ENCODE assay signal across 8 cellular contexts in genomic region chr10:63083904-63084689, GRCh38. TPM values are rescaled to one million over a fixed set of nuclear protein-coding genes. Genes with fewer than 3 reads are reported as not detected.
DNase-seq lines count a peak whose midpoint lies in the region; ATAC-seq and TF ChIP-seq lines count a peak whose summit lies in the region.

No MANE protein-coding gene starts in this region.

- peaks cover 3 to 12% of the 10 kb centered on the region in 2 donors for H3K27me3 Mint-ChIP-seq in CD8-positive, alpha-beta memory T cell
- H3K27me3 Mint-ChIP-seq in neural crest cell (ENCODE audit: low read depth), result no peaks in the 10 kb centered on the region

- H3K9me3 ChIP-seq in CD8-positive, alpha-beta memory T cell (ENCODE audit: low read length), result no peaks in the 10 kb centered on the region
- H3K9me3 ChIP-seq in transverse colon, result no peaks in the 10 kb centered on the region

- no peak for TF ChIP-seq POLR2A in transverse colon (IDR thresholded peaks at IDR 0.05)

- TF ChIP-seq EP300 in transverse colon (IDR thresholded peaks at IDR 0.05; ENCODE audit: low read depth), result no peak

- H3K4me1 ChIP-seq in CD8-positive, alpha-beta memory T cell (ENCODE audit: insufficient read depth, low read length), result no peaks in the 10 kb centered on the region
- no peaks in the 10 kb centered on the region for H3K4me1 ChIP-seq in transverse colon

- CTCF ChIA-PET in CD8-positive, alpha-beta memory T cell (lab: Charles Lee), result interaction anchor here (0.7 to 3.3 kb wide), 13 partner anchors 9 to 646 kb away, joined by 3 to 23 read pairs (median 4); no protein-coding TSS in a partner anchor

- intact Hi-C loops in transverse colon (cut with DNase I; ENCODE audit: low total_unique reads), result loop anchor here (10.0 kb wide), 1 partner anchor 489 kb away; no protein-coding TSS in a partner anchor

- H3K4me1 Mint-ChIP-seq in CD8-positive, alpha-beta memory T cell, result no peaks in the 10 kb centered on the region
- H3K4me1 Mint-ChIP-seq in neural crest cell, result peaks cover 22% of the 10 kb centered on the region

- no peak overlapping the region for H3K27ac ChIP-seq in CD8-positive, alpha-beta memory T cell (ENCODE audit: low read depth, low read length)
- peak overlapping the region in 1 of 4 donors; percentile 18 for H3K27ac ChIP-seq in transverse colon

- H3K36me3 ChIP-seq in CD8-positive, alpha-beta memory T cell (ENCODE audit: insufficient read depth, low read length), result no peaks in the 10 kb centered on the region
- H3K36me3 ChIP-seq in transverse colon, result no peaks in the 10 kb centered on the region

- peak; percentile 95 for ATAC-seq in GM19351 (IDR thresholded peaks at IDR 0.05; ENCODE audit: unreplicated experiment)

- in situ Hi-C loops in transverse colon (cut with MboI; ENCODE audit: low pct_ligation_motif_present in 1 of 4, low pct_unique_long_range_greater_than_20kb in 1 of 4, low sequenced_read_pairs in 3 of 4), result loop anchor here (10.0 to 25.0 kb wide), 3 partner anchors 489 to 647 kb away; no protein-coding TSS in a partner anchor

- POLR2A ChIA-PET in CD8-positive, alpha-beta memory T cell (lab: Charles Lee), result no interaction called here

- 15 to 17% methylated on average over 5 to 7 of the region's 7 CpGs for WGBS in transverse colon (ENCODE audit: low coverage in 1 of 2), 2 donors

- no peak overlapping the region for H3K4me3 ChIP-seq in CD8-positive, alpha-beta memory T cell (ENCODE audit: low read length)
- no peak overlapping the region for H3K4me3 ChIP-seq in transverse colon

- no peaks in the 10 kb centered on the region for H3K9me3 Mint-ChIP-seq in CD8-positive, alpha-beta memory T cell
- H3K9me3 Mint-ChIP-seq in neural crest cell, result peaks cover 4% of the 10 kb centered on the region

- peak; percentile 2 to 54 (median 39) for DNase-seq in CD8-positive, alpha-beta memory T cell
- DNase-seq in HS-5 (ENCODE audit: low read depth), result peak; percentile 48
- peak; percentile 68 to 73 for DNase-seq in NOMO-1 (lab: John Stamatoyannopoulos, UW; ENCODE audit: unreplicated experiment in 2 of 2)
- peak; percentile 25 for DNase-seq in activated T-cell treated with anti-CD3 and anti-CD28 coated beads for 24 hours (ENCODE audit: low read depth)
- DNase-seq in fibroblast of the conjunctiva (ENCODE audit: low read depth), result peak; percentile 85
- peak; percentile 16 for DNase-seq in neural crest cell (ENCODE audit: low read depth, low spot score)
- DNase-seq in transverse colon, result peak; percentile 51

- H3K27me3 ChIP-seq in CD8-positive, alpha-beta memory T cell (ENCODE audit: insufficient read depth, low read length, poor library complexity, severe bottlenecking), result no peaks in the 10 kb centered on the region
- no peaks in the 10 kb centered on the region for H3K27me3 ChIP-seq in transverse colon

- TF ChIP-seq CTCF in neural crest cell (conservative IDR thresholded peaks at IDR 0.05), result peak; percentile 79
- TF ChIP-seq CTCF in transverse colon (IDR thresholded peaks at IDR 0.05), result peak; percentile 62 to 73 (median 67)

- no peaks in the 10 kb centered on the region for H3K36me3 Mint-ChIP-seq in CD8-positive, alpha-beta memory T cell
- no peaks in the 10 kb centered on the region for H3K36me3 Mint-ChIP-seq in neural crest cell (ENCODE audit: low read depth)

- H3K4me3 Mint-ChIP-seq in CD8-positive, alpha-beta memory T cell, result no peak overlapping the region
- H3K4me3 Mint-ChIP-seq in neural crest cell, result no peak overlapping the region

- no peak overlapping the region for H3K27ac Mint-ChIP-seq in CD8-positive, alpha-beta memory T cell
- H3K27ac Mint-ChIP-seq in neural crest cell (ENCODE audit: unreplicated experiment), result no peak overlapping the region

RNA-seq across cellular contexts. Expression of gene NRBF2, which starts 49.0 kb away (rescaled TPM):
- total RNA-seq in CD8-positive, alpha-beta memory T cell, result 10 to 100 TPM; 25.0 to 28.3 TPM
- polyA plus RNA-seq in CD8-positive, alpha-beta memory T cell, result 29.7 TPM
- total RNA-seq in neural crest cell (19.3 and 21.4 TPM in 2 replicates), transverse colon (10 to 100 TPM in 3 of 4 donors, 1 to 10 TPM in 1; 1.4 to 21.3 (median 17.6) TPM)

Comparison
In these comparisons a context has a peak if more than half of its experiments do, and no peak if none do; other contexts are left out.
1. DNase-seq: peak in every context shown above with its lines; median percentile 85 in fibroblast of the conjunctiva; 70 in NOMO-1; 51 in transverse colon; 48 in HS-5; 39 in CD8-positive, alpha-beta memory T cell; 25 in activated T-cell treated with anti-CD3 and anti-CD28 coated beads for 24 hours; 16 in neural crest cell.